ENCODE assay signal across 1 cellular context in the genomic region with DNA sequence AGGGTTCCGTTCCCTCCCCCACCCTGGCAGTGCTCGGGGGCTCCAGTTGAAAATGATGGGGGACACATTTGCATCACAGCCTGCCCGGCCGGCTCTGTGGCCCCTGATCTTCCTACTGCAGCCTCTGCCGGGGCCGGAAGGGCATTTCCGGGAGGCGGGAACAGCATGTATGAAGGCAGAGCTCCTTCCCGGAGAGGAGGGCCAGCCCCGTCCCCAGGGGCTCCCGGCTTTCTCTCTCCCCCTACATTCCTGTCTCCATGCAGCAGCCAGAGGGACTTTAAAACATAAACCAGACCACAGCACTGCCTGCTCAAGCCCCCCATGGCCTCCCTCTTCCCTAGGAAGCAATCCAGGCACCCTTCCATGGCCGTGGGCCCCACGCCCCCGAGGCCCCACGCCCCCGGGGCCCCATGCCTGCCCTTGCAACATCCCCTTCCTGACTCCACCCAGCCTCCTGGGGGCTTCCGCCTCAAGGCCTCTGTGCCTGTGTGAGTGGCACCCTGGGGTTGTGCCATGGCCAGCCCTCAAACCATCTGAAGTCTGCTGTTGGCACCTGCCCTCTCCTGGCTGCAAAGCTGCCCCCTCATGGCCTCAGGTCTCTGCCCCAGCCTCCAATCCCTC.
A peak's percentile ranks its signal among the peaks of the same experiment; 100 is the strongest.
TF ChIP-seq lines count a peak whose summit lies in the region.

No MANE protein-coding gene starts in this region.

TF ChIP-seq in H1, 55 proteins besides CTCF, POLR2A, EP300 and RAD21 (continued from another document):
- no peak for TF ChIP-seq CHD7 (IDR thresholded peaks at IDR 0.05; ENCODE audit: insufficient replicate concordance, low read length)
- TF ChIP-seq, protein P1, sequence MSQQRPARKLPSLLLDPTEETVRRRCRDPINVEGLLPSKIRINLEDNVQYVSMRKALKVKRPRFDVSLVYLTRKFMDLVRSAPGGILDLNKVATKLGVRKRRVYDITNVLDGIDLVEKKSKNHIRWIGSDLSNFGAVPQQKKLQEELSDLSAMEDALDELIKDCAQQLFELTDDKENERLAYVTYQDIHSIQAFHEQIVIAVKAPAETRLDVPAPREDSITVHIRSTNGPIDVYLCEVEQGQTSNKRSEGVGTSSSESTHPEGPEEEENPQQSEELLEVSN (IDR thresholded peaks at IDR 0.05): peak; percentile 24; the same call in 1 of the 2 replicates
